20 cellular contexts compared by ENCODE assay signal in genomic region chr15:80003171-80003570, GRCh38. TPM values are rescaled to one million over a fixed set of nuclear protein-coding genes. Genes with fewer than 3 reads are reported as not detected.
A peak's percentile ranks its signal among the peaks of the same experiment; 100 is the strongest.
DNase-seq lines count a peak whose midpoint lies in the region; ATAC-seq, FAIRE-seq and TF ChIP-seq lines count a peak whose summit lies in the region.
"Had no signal": no experiment of that assay in that cellular context is flagged by ENCODE, and none has a peak within 500 bp of the region (broad histone marks: within the 10 kb centered on the region; RNA-seq: fewer than 3 reads in every experiment).

No MANE protein-coding gene starts in this region.

- H3K4me1 ChIP-seq in HepG2 (ENCODE audit: insufficient read depth, low read length): peaks cover 22% of the 10 kb centered on the region
- no peaks in the 10 kb centered on the region for H3K4me1 ChIP-seq in right lobe of liver
- H3K4me1 ChIP-seq in upper lobe of right lung: no peaks in the 10 kb centered on the region
- H3K4me1 ChIP-seq: colonic mucosa, pancreas, suprapubic skin had no signal

- H4K20me1 ChIP-seq in HepG2 (ENCODE audit: insufficient read depth, low read length): no peaks in the 10 kb centered on the region

- no peaks in the 10 kb centered on the region for H3K27me3 Mint-ChIP-seq in glutamatergic neuron (ENCODE audit: unreplicated experiment)

- no peak overlapping the region for H3K4me2 ChIP-seq in HepG2 (ENCODE audit: low read depth, low read length)

- ATAC-seq in HepG2: no peak
- no peak for ATAC-seq in right lobe of liver
- no peak for ATAC-seq in HG02938 (IDR thresholded peaks at IDR 0.05; ENCODE audit: unreplicated experiment)
- no peak for ATAC-seq in upper lobe of right lung
- ATAC-seq: GM12878, pancreas had no signal

- CTCF ChIA-PET in HepG2 (lab: Yijun Ruan, JAX; ENCODE audit: low intra/inter-chr PET ratio, low total read pairs): no interaction called here

- H3K9me3 Mint-ChIP-seq in glutamatergic neuron (ENCODE audit: unreplicated experiment): peaks cover 4% of the 10 kb centered on the region

- TF ChIP-seq EP300 in HepG2 (IDR thresholded peaks at IDR 0.05; ENCODE audit: low read depth in 2 of 2, low read length in 2 of 2): no peak
- no peak for TF ChIP-seq EP300 in HepG2 (CRISPR knock-in tag; IDR thresholded peaks at IDR 0.05; ENCODE audit: borderline replicate concordance)

- H3K27ac Mint-ChIP-seq in glutamatergic neuron (ENCODE audit: unreplicated experiment): peak overlapping the region; percentile 71

- no peak overlapping the region for H3K27ac ChIP-seq in HepG2 (ENCODE audit: extremely low read length, insufficient read depth, low read length)
- H3K27ac ChIP-seq in right lobe of liver: no peak overlapping the region
- H3K27ac ChIP-seq in upper lobe of right lung: no peak overlapping the region
- H3K27ac ChIP-seq: colonic mucosa, pancreas, suprapubic skin had no signal

- H3K27me3 ChIP-seq in HepG2 (ENCODE audit: control insufficient read depth in 1 of 2, insufficient read depth in 2 of 2, low read length in 2 of 2): no peaks in the 10 kb centered on the region
- no peaks in the 10 kb centered on the region for H3K27me3 ChIP-seq in right lobe of liver
- H3K27me3 ChIP-seq in upper lobe of right lung: no peaks in the 10 kb centered on the region
- H3K27me3 ChIP-seq: colonic mucosa, pancreas, suprapubic skin had no signal

- DNase-seq in HepG2 (ENCODE audit: low spot score) (no peak), right lobe of liver (no peak), NCI-H2171 (lab: John Stamatoyannopoulos, UW) (peak; percentile 21), glutamatergic neuron (peak; percentile 23), upper lobe of right lung (no peak), NCI-H446 treated with DMSO at 0.1 percent for 48 hours (lab: John Stamatoyannopoulos, UW) (no peak), NAMALWA (ENCODE audit: low spot score) (no peak)
- DNase-seq: activated naive CD4-positive, alpha-beta T cell; AML-193; colonic mucosa; GDM1; KG1; NCI-H510A; OCI-M1; pancreas; SIG-M5; stimulated activated CD4-positive, alpha-beta T cell treated with anti-CD3 and anti-CD28 coated beads, Interleukin-4, amount 100 ng/mL, for 1 hour had no signal

- H3K79me2 ChIP-seq in HepG2 (ENCODE audit: insufficient read depth, low read length): no peaks in the 10 kb centered on the region

- no peak overlapping the region for H3K4me3 Mint-ChIP-seq in glutamatergic neuron (ENCODE audit: unreplicated experiment)

- no peaks in the 10 kb centered on the region for H3K9me3 ChIP-seq in HepG2 (ENCODE audit: low read length)
- no peaks in the 10 kb centered on the region for H3K9me3 ChIP-seq in right lobe of liver
- no peaks in the 10 kb centered on the region for H3K9me3 ChIP-seq in upper lobe of right lung
- H3K9me3 ChIP-seq: colonic mucosa, pancreas, suprapubic skin had no signal

- H3K4me1 Mint-ChIP-seq in glutamatergic neuron (ENCODE audit: low read depth, unreplicated experiment): no peaks in the 10 kb centered on the region

- no peak overlapping the region for H3K9ac ChIP-seq in HepG2 (ENCODE audit: insufficient read depth, low read depth, low read length)

- no peak for TF ChIP-seq POLR2A in HepG2 (IDR thresholded peaks at IDR 0.05; ENCODE audit: insufficient read depth in 1 of 2, low read depth in 2 of 2, low read length in 2 of 2)
- TF ChIP-seq POLR2A in right lobe of liver (IDR thresholded peaks at IDR 0.05): no peak

- WGBS in HepG2 (ENCODE audit: low lambda C conversion rate): 97% methylated on average over 11 of the region's 12 CpGs
- 90% methylated on average over 4 of the region's 12 CpGs for WGBS in right lobe of liver (ENCODE audit: insufficient coverage, low coverage, low lambda C conversion rate, missing lambda C conversion rate)

- POLR2A ChIA-PET in HepG2 (lab: Yijun Ruan, JAX): no interaction called here

- no peak overlapping the region for H2AFZ ChIP-seq in HepG2 (ENCODE audit: low read length)

- TF ChIP-seq RAD21 in HepG2 (CRISPR knock-in tag; IDR thresholded peaks at IDR 0.05): no peak

- TF ChIP-seq CTCF in HepG2 (CRISPR knock-in tag; IDR thresholded peaks at IDR 0.05): no peak
- TF ChIP-seq CTCF in right lobe of liver (IDR thresholded peaks at IDR 0.05): no peak
- no peak for TF ChIP-seq CTCF in glutamatergic neuron (IDR thresholded peaks at IDR 0.05; ENCODE audit: partially characterized antibody, unreplicated experiment)
- no peak for TF ChIP-seq CTCF in upper lobe of right lung (IDR thresholded peaks at IDR 0.05)

- no peaks in the 10 kb centered on the region for H3K36me3 Mint-ChIP-seq in glutamatergic neuron (ENCODE audit: unreplicated experiment)

- BruUV-seq in HepG2 (replicated peaks; lab: Mats Ljungman, UMichigan): no TSS peak

- H3K36me3 ChIP-seq in HepG2 (replicated peaks in 1 of 2; ENCODE audit: control insufficient read depth in 1 of 2, insufficient read depth in 2 of 2, low read length in 2 of 2): no peaks in the 10 kb centered on the region
- no peaks in the 10 kb centered on the region for H3K36me3 ChIP-seq in right lobe of liver
- no peaks in the 10 kb centered on the region for H3K36me3 ChIP-seq in upper lobe of right lung
- H3K36me3 ChIP-seq: colonic mucosa, pancreas, suprapubic skin had no signal

- intact Hi-C loops in HepG2 (cut with micrococcal nuclease; ENCODE audit: unreplicated experiment) (no loop called here), right lobe of liver (cut with DNase I) (no loop called here), upper lobe of right lung (cut with DNase I) (no loop called here)

- H3K4me3 ChIP-seq in HepG2 (replicated peaks in 1 of 3; ENCODE audit: insufficient read depth in 1 of 3, low read depth in 2 of 3, low read length in 3 of 3) (no peak overlapping the region), right lobe of liver (no peak overlapping the region), upper lobe of right lung (no peak overlapping the region)
- H3K4me3 ChIP-seq: colonic mucosa, GM12878, pancreas, suprapubic skin had no signal

- no peak for FAIRE-seq in HepG2 (lab: Jason Lieb, UNC)
- FAIRE-seq: GM12878, pancreas had no signal

- in situ Hi-C loops in HepG2 (cut with HindIII; ENCODE audit: extremely low pct_ligation_motif_present, low pct_unique_long_range_greater_than_20kb): loop anchor here (25.0 kb wide), 1 partner anchor 309 kb away; no protein-coding TSS in a partner anchor

TF ChIP-seq in HepG2, 621 proteins besides CTCF, POLR2A, EP300 and RAD21 (continues in another document):
- no peak for TF ChIP-seq XBP1 (CRISPR knock-in tag; IDR thresholded peaks at IDR 0.05)

RNA-seq across cellular contexts. Expression of gene BCL2A1, which starts 32.2 kb away (rescaled TPM):
- total RNA-seq in HepG2 (2016; rRNA removed; fragmentation: Illumina TruSeq; extraction: Trizol) (0.31 and 0.97 TPM in 2 replicates), right lobe of liver (1 to 10 TPM in 4 of 6 experiments, under 1 TPM in 2; 0.26 to 6.9 (median 1.8) TPM), glutamatergic neuron (ENCODE audit: unreplicated experiment) (not detected), upper lobe of right lung (91.1 TPM)
- total RNA-seq in HepG2 (2016; cell fraction: cytosol; rRNA removed; fragmentation: Illumina TruSeq; extraction: Trizol; ENCODE audit: low read depth): 0.30 and 0.44 TPM in 2 replicates
- 0.24 and 0.89 TPM in 2 replicates for total RNA-seq in HepG2 (2016; cell fraction: insoluble cytoplasmic fraction; rRNA removed; fragmentation: Illumina TruSeq; extraction: Trizol)
- total RNA-seq in HepG2 (2016; cell fraction: membrane; rRNA removed; fragmentation: Illumina TruSeq; extraction: Trizol): 0.31 TPM in 1 of 2 replicates, not detected in the other
- 0.53 TPM in 1 of 2 replicates, not detected in the other for total RNA-seq in HepG2 (2016; cell fraction: nucleus; rRNA removed; fragmentation: Illumina TruSeq; extraction: Trizol)
- 0.08 and 0.21 TPM in 2 replicates for polyA plus RNA-seq in HepG2 (2011; rRNA removed)
- 0.25 and 0.49 TPM in 2 replicates for polyA plus RNA-seq in HepG2 (2011; cell fraction: cytosol; rRNA removed)
- polyA plus RNA-seq in HepG2 (2011; cell fraction: nucleus; rRNA removed): not detected in 2 replicates
- not detected in 2 replicates for polyA plus RNA-seq in HepG2 (2012)
- polyA plus RNA-seq in HepG2 (2016; cell fraction: cytosol; fragmentation: Illumina TruSeq; extraction: Trizol; ENCODE audit: low read depth): 0.27 and 0.36 TPM in 2 replicates
- polyA plus RNA-seq in HepG2 (2016; cell fraction: insoluble cytoplasmic fraction; fragmentation: Illumina TruSeq; extraction: Trizol; ENCODE audit: low read depth): 0.25 and 0.56 TPM in 2 replicates
- polyA plus RNA-seq in HepG2 (2016; cell fraction: membrane; fragmentation: Illumina TruSeq; extraction: Trizol; ENCODE audit: low read depth): 0.29 and 0.38 TPM in 2 replicates
- not detected in 2 replicates for polyA plus RNA-seq in HepG2 (2016; cell fraction: nucleus; fragmentation: Illumina TruSeq; extraction: Trizol; ENCODE audit: insufficient read depth, low read depth)
- polyA minus RNA-seq in HepG2 (2011; rRNA and poly(A)+ RNA removed; ENCODE audit: low replicate concordance): 0.30 TPM in 1 of 2 replicates, not detected in the other
- polyA minus RNA-seq in HepG2 (2011; cell fraction: cytosol; rRNA and poly(A)+ RNA removed): not detected in 2 replicates
- not detected in 2 replicates for polyA minus RNA-seq in HepG2 (2011; cell fraction: nucleus; rRNA and poly(A)+ RNA removed)

RNA-seq across cellular contexts. Expression of gene ZFAND6, which starts 56.3 kb away (rescaled TPM):
- 84.2 and 116 TPM in 2 replicates for total RNA-seq in HepG2 (2016; rRNA removed; fragmentation: Illumina TruSeq; extraction: Trizol)
- 163 and 169 TPM in 2 replicates for total RNA-seq in HepG2 (2016; cell fraction: cytosol; rRNA removed; fragmentation: Illumina TruSeq; extraction: Trizol; ENCODE audit: low read depth)
- total RNA-seq in HepG2 (2016; cell fraction: insoluble cytoplasmic fraction; rRNA removed; fragmentation: Illumina TruSeq; extraction: Trizol): 84.8 and 120 TPM in 2 replicates
- total RNA-seq in HepG2 (2016; cell fraction: membrane; rRNA removed; fragmentation: Illumina TruSeq; extraction: Trizol): 61.5 and 72.0 TPM in 2 replicates
- 53.8 and 55.3 TPM in 2 replicates for total RNA-seq in HepG2 (2016; cell fraction: nucleus; rRNA removed; fragmentation: Illumina TruSeq; extraction: Trizol)
- polyA plus RNA-seq in HepG2 (2011; rRNA removed): 107 and 115 TPM in 2 replicates
- polyA plus RNA-seq in HepG2 (2011; cell fraction: cytosol; rRNA removed): 73.1 and 90.8 TPM in 2 replicates
- polyA plus RNA-seq in HepG2 (2011; cell fraction: nucleus; rRNA removed): 23.5 and 26.7 TPM in 2 replicates
- 56.0 and 64.2 TPM in 2 replicates for polyA plus RNA-seq in HepG2 (2012)
- 14.8 and 17.1 TPM in 2 replicates for polyA plus RNA-seq in HepG2 (2016; cell fraction: cytosol; fragmentation: Illumina TruSeq; extraction: Trizol; ENCODE audit: low read depth)
- polyA plus RNA-seq in HepG2 (2016; cell fraction: insoluble cytoplasmic fraction; fragmentation: Illumina TruSeq; extraction: Trizol; ENCODE audit: low read depth): 108 and 110 TPM in 2 replicates
- polyA plus RNA-seq in HepG2 (2016; cell fraction: membrane; fragmentation: Illumina TruSeq; extraction: Trizol; ENCODE audit: low read depth): 27.8 and 29.0 TPM in 2 replicates
- polyA plus RNA-seq in HepG2 (2016; cell fraction: nucleus; fragmentation: Illumina TruSeq; extraction: Trizol; ENCODE audit: insufficient read depth, low read depth): 53.6 and 59.5 TPM in 2 replicates
- 52.9 and 70.2 TPM in 2 replicates for polyA minus RNA-seq in HepG2 (2011; rRNA and poly(A)+ RNA removed; ENCODE audit: low replicate concordance)
- 77.0 and 77.7 TPM in 2 replicates for polyA minus RNA-seq in HepG2 (2011; cell fraction: cytosol; rRNA and poly(A)+ RNA removed)
- 80.9 and 83.3 TPM in 2 replicates for polyA minus RNA-seq in HepG2 (2011; cell fraction: nucleus; rRNA and poly(A)+ RNA removed)
- 100 to 1,000 TPM in 1 of 6 experiments, 10 to 100 TPM in 5; 46.1 to 111 (median 48.9) TPM for total RNA-seq in right lobe of liver
- total RNA-seq in glutamatergic neuron (ENCODE audit: unreplicated experiment): 80.1 TPM
- 79.5 TPM for total RNA-seq in upper lobe of right lung

Comparison
In these comparisons a context has a peak if more than half of its experiments do, and no peak if none do; other contexts are left out.
1. DNase-seq: peak in NCI-H2171 (single experiment) and glutamatergic neuron (single experiment); none in HepG2 (single experiment), right lobe of liver (0 of 3), upper lobe of right lung (single experiment), NCI-H446 treated with DMSO at 0.1 percent for 48 hours (single experiment) and NAMALWA (single experiment).
2. RNA of gene BCL2A1, which starts 32.2 kb away (total RNA-seq): 91.1 TPM in upper lobe of right lung (single experiment); 0.26 to 6.9 TPM in right lobe of liver, 0.24 to 0.97 TPM in HepG2 and not detected in glutamatergic neuron (single experiment); every median in the first group is over 10 times any median in the second.